In genomic region chr10:94361161-94361794, GRCh38 we compare ENCODE assay signal across 2 cellular contexts.
TF ChIP-seq lines count a peak whose summit lies in the region.

No MANE protein-coding gene starts in this region.

TF ChIP-seq in IMR-90, 13 proteins besides CTCF, POLR2A, EP300 and RAD21:
- TF ChIP-seq RFX5 (IDR thresholded peaks at IDR 0.05; ENCODE audit: low read depth, low read length) (no peak), MAZ (IDR thresholded peaks at IDR 0.05; ENCODE audit: borderline replicate concordance, low read depth, low read length) (no peak), USF2 (IDR thresholded peaks at IDR 0.05; ENCODE audit: low read depth, low read length) (no peak), CEBPB (IDR thresholded peaks at IDR 0.05; ENCODE audit: low read depth, low read length) (no peak), NFE2L2 (IDR thresholded peaks at IDR 0.05; ENCODE audit: low read depth, low read length) (no peak), SMC3 (IDR thresholded peaks at IDR 0.05; ENCODE audit: low read depth, low read length) (no peak), MXI1 (IDR thresholded peaks at IDR 0.05; ENCODE audit: borderline replicate concordance, low read depth, low read length) (no peak)

TF ChIP-seq in HEK293T, 16 proteins besides CTCF, POLR2A, EP300 and RAD21:
- TF ChIP-seq HDGF (IDR thresholded peaks at IDR 0.05; ENCODE audit: borderline replicate concordance) (no peak), LEF1 (IDR thresholded peaks at IDR 0.05; ENCODE audit: borderline replicate concordance) (no peak), NFRKB (IDR thresholded peaks at IDR 0.05) (no peak), L3MBTL2 (conservative IDR thresholded peaks at IDR 0.05) (no peak), ELF4 (IDR thresholded peaks at IDR 0.05) (no peak), PKNOX1 (IDR thresholded peaks at IDR 0.05) (no peak), FOXA1 (IDR thresholded peaks at IDR 0.05) (no peak)
TF ChIP-seq in HEK293T: peak in this region for 0.
